In genomic region chr13:30796132-30796832, GRCh38 we compare ENCODE assay signal across 8 cellular contexts.
DNase-seq lines count a peak whose midpoint lies in the region; ATAC-seq, FAIRE-seq and TF ChIP-seq lines count a peak whose summit lies in the region.

No MANE protein-coding gene starts in this region.

- FAIRE-seq in H54 (lab: Jason Lieb, UNC) = peak; percentile 23

- DNase-seq in AG09309 (ENCODE audit: low read depth) (peak; percentile 48), H54 (ENCODE audit: insufficient read length, low spot score) (peak; percentile 53), activated B cell treated with CpG ODN at 0.5 μM for 24 hours (no peak), iris pigment epithelial cell (ENCODE audit: low read depth) (peak; percentile 74), D341Med (ENCODE audit: low spot score) (no peak), MV-4-11 (lab: John Stamatoyannopoulos, UW) (no peak)

- H3K27me3 Mint-ChIP-seq in activated B cell treated with CpG ODN at 0.5 μM for 24 hours = no peaks in the 10 kb centered on the region

- H3K36me3 Mint-ChIP-seq in activated B cell treated with CpG ODN at 0.5 μM for 24 hours (ENCODE audit: low read depth) = no peaks in the 10 kb centered on the region

- H3K4me1 Mint-ChIP-seq in activated B cell treated with CpG ODN at 0.5 μM for 24 hours = peaks cover 20% of the 10 kb centered on the region

- no peak overlapping the region for H3K4me3 ChIP-seq in AG09309 (ENCODE audit: control insufficient read depth, low read depth, low read length)

- intact Hi-C loops in activated B cell treated with CpG ODN at 0.5 μM for 24 hours (cut with micrococcal nuclease) = no loop called here

- H3K27ac Mint-ChIP-seq in activated B cell treated with CpG ODN at 0.5 μM for 24 hours = no peak overlapping the region

- POLR2A ChIA-PET in activated B cell treated with CpG ODN at 0.5 μM for 24 hours (lab: Charles Lee) = interaction anchor here (0.5 to 0.7 kb wide), 2 partner anchors 117 to 179 kb away, joined by 3 read pairs; partner anchors contain the start of gene USPL1

- TF ChIP-seq CTCF in AG09309 (IDR thresholded peaks at IDR 0.05; ENCODE audit: control insufficient read depth, insufficient read depth, low read depth, low read length, missing control alignments) (no peak), activated B cell treated with CpG ODN at 0.5 μM for 24 hours (IDR thresholded peaks at IDR 0.05) (no peak)

- ATAC-seq in activated B cell treated with CpG ODN at 0.5 μM for 24 hours (ENCODE audit: low read depth) (peak; percentile 47), GM21367 (IDR thresholded peaks at IDR 0.05; ENCODE audit: unreplicated experiment) (no peak), HG03097 (IDR thresholded peaks at IDR 0.05; ENCODE audit: low FRiP score, unreplicated experiment) (no peak)

- H3K9me3 Mint-ChIP-seq in activated B cell treated with CpG ODN at 0.5 μM for 24 hours = no peaks in the 10 kb centered on the region

- CTCF ChIA-PET in activated B cell treated with CpG ODN at 0.5 μM for 24 hours (lab: Charles Lee) = no interaction called here

- no peak for TF ChIP-seq POLR2A in H54 (IDR thresholded peaks at IDR 0.05; ENCODE audit: low read depth, low read length)

- peak overlapping the region; percentile 24 for H3K4me3 Mint-ChIP-seq in activated B cell treated with CpG ODN at 0.5 μM for 24 hours

Comparison
In these comparisons a context has a peak if more than half of its experiments do, and no peak if none do; other contexts are left out.
1. DNase-seq: peak in AG09309 (single experiment), H54 (single experiment) and iris pigment epithelial cell (single experiment); none in activated B cell treated with CpG ODN at 0.5 μM for 24 hours (single experiment), D341Med (single experiment) and MV-4-11 (single experiment).